14 cellular contexts compared by ENCODE assay signal in the genomic region with DNA sequence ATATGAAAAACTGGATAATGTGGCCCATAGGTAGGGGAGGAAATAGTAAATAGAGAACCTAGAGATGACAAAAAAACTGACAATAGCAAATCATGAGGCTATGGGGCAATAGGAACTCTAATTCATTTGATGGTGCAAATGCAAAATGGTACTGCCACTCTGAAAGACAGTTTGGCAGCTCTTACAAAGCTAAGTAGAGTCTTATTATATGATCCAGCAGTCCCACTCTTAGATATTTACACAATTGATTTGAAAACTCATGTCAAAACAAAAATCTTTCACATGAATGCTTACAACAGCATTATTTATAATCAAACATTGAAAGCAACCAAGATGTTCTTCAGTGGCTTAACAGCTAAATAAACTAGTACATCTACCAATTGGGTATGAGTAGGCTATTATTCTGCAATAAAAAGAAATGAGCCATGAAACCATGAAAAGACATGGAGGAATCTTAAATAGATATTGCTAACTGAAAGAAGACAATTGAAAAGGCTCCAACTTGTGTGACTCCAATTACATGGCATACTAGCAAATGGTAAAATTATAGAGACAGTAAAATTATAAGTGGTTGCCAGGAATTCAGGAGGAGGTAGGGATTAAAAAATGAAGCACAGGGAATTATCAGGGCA.
A peak's percentile ranks its signal among the peaks of the same experiment; 100 is the strongest.
DNase-seq lines count a peak whose midpoint lies in the region; ATAC-seq and TF ChIP-seq lines count a peak whose summit lies in the region.
"Had no signal": no experiment of that assay in that cellular context is flagged by ENCODE, and none has a peak within 500 bp of the region (broad histone marks: within the 10 kb centered on the region; RNA-seq: fewer than 3 reads in every experiment).

No MANE protein-coding gene starts in this region.

- POLR2A ChIA-PET in HEK293 (lab: Yijun Ruan, JAX) (no interaction called here), PC-3 (lab: Charles Lee; ENCODE audit: unreplicated experiment) (no interaction called here)

- no peaks in the 10 kb centered on the region for H3K4me1 ChIP-seq in HEK293 (ENCODE audit: control insufficient read depth, insufficient read depth, low read length)
- H3K4me1 ChIP-seq in PC-3 (ENCODE audit: insufficient read depth, low read length): peaks cover 30% of the 10 kb centered on the region
- H3K4me1 ChIP-seq: BLaER1 had no signal

- no peak overlapping the region for H3K4me3 ChIP-seq in HEK293 (ENCODE audit: low read depth, low read length)
- no peak overlapping the region for H3K4me3 ChIP-seq in PC-3 (ENCODE audit: low read length)
- H3K4me3 ChIP-seq: BLaER1, PC-9 had no signal

- CTCF ChIA-PET in HEK293 (lab: Yijun Ruan, JAX) (no interaction called here), PC-3 (lab: Charles Lee) (no interaction called here)

- H3K27me3 ChIP-seq in PC-3 (ENCODE audit: low read length): no peaks in the 10 kb centered on the region
- H3K27me3 ChIP-seq: BLaER1 had no signal

- H3K36me3 ChIP-seq in HEK293 (ENCODE audit: control insufficient read depth in 2 of 2, insufficient read depth in 1 of 2, low read length in 2 of 2) (no peaks in the 10 kb centered on the region), PC-3 (ENCODE audit: low read depth, low read length) (no peaks in the 10 kb centered on the region)
- H3K36me3 ChIP-seq: BLaER1 had no signal

- in situ Hi-C loops in Caki2 (cut with HindIII; ENCODE audit: low pct_unique_long_range_greater_than_20kb, low sequenced_read_pairs): no loop called here

- H3K9ac ChIP-seq in PC-3 (ENCODE audit: low read length): no peak overlapping the region
- H3K9ac ChIP-seq: BLaER1 had no signal

- peak; percentile 2 for DNase-seq in Caki2 (ENCODE audit: low read depth)
- DNase-seq in NCI-H2029 treated with DMSO at 0.1 percent for 48 hours (lab: John Stamatoyannopoulos, UW): peak; percentile 71
- peak; percentile 58 for DNase-seq in PC-3
- no peak for DNase-seq in mucosa of gallbladder (ENCODE audit: low spot score)
- no peak for DNase-seq in islet precursor cell
- DNase-seq: HCEC 1CT, MV-4-11, NCI-H2171, NCI-H69, PC-9, T-cell had no signal

- no peak overlapping the region for H2AFZ ChIP-seq in PC-3 (ENCODE audit: low read length)
- H2AFZ ChIP-seq: PC-9 had no signal

- no TSS peak for BruUV-seq in PC-3 (replicated peaks; lab: Mats Ljungman, UMichigan)

- intact Hi-C loops in PC-3 (cut with micrococcal nuclease): no loop called here

- no peaks in the 10 kb centered on the region for H3K79me2 ChIP-seq in PC-3 (ENCODE audit: low read length)

- TF ChIP-seq CTCF in HEK293 (tag by site-specific recombination; IDR thresholded peaks at IDR 0.05) (no peak), PC-3 (conservative IDR thresholded peaks at IDR 0.05; ENCODE audit: low read depth, low read length) (no peak)

- ATAC-seq in PC-3: peak; percentile 62
- ATAC-seq in HG02973 (IDR thresholded peaks at IDR 0.05; ENCODE audit: unreplicated experiment): no peak
- ATAC-seq: T-cell had no signal

- no peaks in the 10 kb centered on the region for H3K9me3 ChIP-seq in HEK293 (ENCODE audit: control insufficient read depth, insufficient read depth, low read depth, low read length)
- no peaks in the 10 kb centered on the region for H3K9me3 ChIP-seq in PC-3 (ENCODE audit: low read length)

- H3K4me2 ChIP-seq in PC-3 (ENCODE audit: low read length): no peak overlapping the region
- H3K4me2 ChIP-seq: BLaER1, PC-9 had no signal

- H3K27ac ChIP-seq in HEK293 (ENCODE audit: extremely low read depth, low read depth, low read length) (no peak overlapping the region), PC-3 (ENCODE audit: low read length) (no peak overlapping the region)
- H3K27ac ChIP-seq: BLaER1, PC-9 had no signal

- H3K9me2 ChIP-seq in PC-3 (replicated peaks; ENCODE audit: low read length): no peaks in the 10 kb centered on the region

- no peaks in the 10 kb centered on the region for H4K20me1 ChIP-seq in PC-3 (ENCODE audit: low read length)
- H4K20me1 ChIP-seq: BLaER1 had no signal

- no peaks in the 10 kb centered on the region for H3F3A ChIP-seq in PC-3 (ENCODE audit: low read length, unreplicated experiment)

TF ChIP-seq in HEK293, 187 proteins besides CTCF, POLR2A, EP300 and RAD21:
- TF ChIP-seq, protein P1, sequence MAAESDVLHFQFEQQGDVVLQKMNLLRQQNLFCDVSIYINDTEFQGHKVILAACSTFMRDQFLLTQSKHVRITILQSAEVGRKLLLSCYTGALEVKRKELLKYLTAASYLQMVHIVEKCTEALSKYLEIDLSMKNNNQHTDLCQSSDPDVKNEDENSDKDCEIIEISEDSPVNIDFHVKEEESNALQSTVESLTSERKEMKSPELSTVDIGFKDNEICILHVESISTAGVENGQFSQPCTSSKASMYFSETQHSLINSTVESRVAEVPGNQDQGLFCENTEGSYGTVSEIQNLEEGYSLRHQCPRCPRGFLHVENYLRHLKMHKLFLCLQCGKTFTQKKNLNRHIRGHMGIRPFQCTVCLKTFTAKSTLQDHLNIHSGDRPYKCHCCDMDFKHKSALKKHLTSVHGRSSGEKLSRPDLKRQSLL (tag by site-specific recombination; IDR thresholded peaks at IDR 0.05): no peak
- TF ChIP-seq OSR2 (tag by site-specific recombination; IDR thresholded peaks at IDR 0.05): peak; percentile 19; the same call in 1 of the 2 replicates
TF ChIP-seq in HEK293: peak in this region for 1.

Comparison
In these comparisons a context has a peak if more than half of its experiments do, and no peak if none do; other contexts are left out.
1. DNase-seq: peak in Caki2 (single experiment), NCI-H2029 treated with DMSO at 0.1 percent for 48 hours (single experiment) and PC-3 (single experiment); none in mucosa of gallbladder (single experiment) and islet precursor cell (single experiment).